ENCODE assay signal across 8 cellular contexts in genomic region chr6:98769546-98769945, GRCh38.
DNase-seq lines count a peak whose midpoint lies in the region; ATAC-seq and TF ChIP-seq lines count a peak whose summit lies in the region.

No MANE protein-coding gene starts in this region.

- intact Hi-C loops in upper lobe of right lung (cut with DNase I) = no loop called here

- TF ChIP-seq CTCF in HFF-Myc (IDR thresholded peaks at IDR 0.05; ENCODE audit: low read depth, low read length, missing control alignments) = peak; percentile 10
- TF ChIP-seq CTCF in upper lobe of right lung (IDR thresholded peaks at IDR 0.05) = no peak

- H3K27me3 ChIP-seq in upper lobe of right lung = no peaks in the 10 kb centered on the region

- no peaks in the 10 kb centered on the region for H3K9me3 ChIP-seq in upper lobe of right lung

- no peak overlapping the region for H3K27ac ChIP-seq in upper lobe of right lung

- DNase-seq in NCI-H2081 (lab: John Stamatoyannopoulos, UW) = peak; percentile 23 to 33
- no peak for DNase-seq in NCI-H2081 treated with DMSO at 0.1 percent for 48 hours (lab: John Stamatoyannopoulos, UW)
- no peak for DNase-seq in HFF-Myc (ENCODE audit: extremely low read depth, low read depth)
- DNase-seq in RPMI7951 (ENCODE audit: low read depth) = peak; percentile 22
- DNase-seq in kidney tubule cell (ENCODE audit: low spot score) = peak; percentile 55
- DNase-seq in upper lobe of right lung = no peak
- DNase-seq in activated T-cell treated with anti-CD3 and anti-CD28 coated beads, Interleukin-2, amount 50 U/mL, for 1 hour = no peak
- DNase-seq in NCI-H2171 treated with DMSO at 0.1 percent for 48 hours (lab: John Stamatoyannopoulos, UW) = no peak

- ATAC-seq in upper lobe of right lung = no peak

- H3K36me3 ChIP-seq in upper lobe of right lung = no peaks in the 10 kb centered on the region

- no peak overlapping the region for H3K4me3 ChIP-seq in HFF-Myc (replicated peaks; ENCODE audit: low read depth, low read length)
- no peak overlapping the region for H3K4me3 ChIP-seq in upper lobe of right lung

- H3K4me1 ChIP-seq in upper lobe of right lung = no peaks in the 10 kb centered on the region

Comparison
In these comparisons a context has a peak if more than half of its experiments do, and no peak if none do; other contexts are left out.
1. DNase-seq: peak in NCI-H2081 (2 of 2), RPMI7951 (single experiment) and kidney tubule cell (single experiment); none in NCI-H2081 treated with DMSO at 0.1 percent for 48 hours (single experiment), HFF-Myc (single experiment), upper lobe of right lung (single experiment), activated T-cell treated with anti-CD3 and anti-CD28 coated beads, Interleukin-2, amount 50 U/mL, for 1 hour (single experiment) and NCI-H2171 treated with DMSO at 0.1 percent for 48 hours (single experiment).